In the genomic region with DNA sequence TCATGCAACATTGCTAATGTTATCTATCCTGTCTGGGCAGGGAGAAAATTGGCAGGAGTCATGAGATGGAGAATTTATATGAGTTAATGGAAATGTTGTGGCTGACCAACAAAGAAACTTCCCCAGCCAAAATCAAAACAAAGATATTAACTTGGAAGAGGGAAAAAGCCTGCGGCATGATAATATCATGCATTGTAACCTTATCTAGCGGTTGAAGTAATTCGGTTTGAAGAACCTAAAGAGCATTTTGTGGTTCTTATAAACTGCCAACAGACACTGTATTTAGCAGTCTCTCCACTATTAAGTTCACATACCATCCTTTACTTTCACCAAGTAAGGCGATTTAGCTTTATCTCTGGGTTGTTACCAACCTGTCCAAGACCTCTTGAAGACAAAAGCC, we compare ENCODE assay signal across 1 cellular context.
TF ChIP-seq lines count a peak whose summit lies in the region.

No MANE protein-coding gene starts in this region.

TF ChIP-seq in GM23338, 12 proteins besides CTCF, POLR2A, EP300 and RAD21 (continued from another document):
- no peak for TF ChIP-seq ZNF462 (CRISPR knock-in tag; IDR thresholded peaks at IDR 0.05)
